Comparison of ENCODE assay signal across 8 cellular contexts in the genomic region with DNA sequence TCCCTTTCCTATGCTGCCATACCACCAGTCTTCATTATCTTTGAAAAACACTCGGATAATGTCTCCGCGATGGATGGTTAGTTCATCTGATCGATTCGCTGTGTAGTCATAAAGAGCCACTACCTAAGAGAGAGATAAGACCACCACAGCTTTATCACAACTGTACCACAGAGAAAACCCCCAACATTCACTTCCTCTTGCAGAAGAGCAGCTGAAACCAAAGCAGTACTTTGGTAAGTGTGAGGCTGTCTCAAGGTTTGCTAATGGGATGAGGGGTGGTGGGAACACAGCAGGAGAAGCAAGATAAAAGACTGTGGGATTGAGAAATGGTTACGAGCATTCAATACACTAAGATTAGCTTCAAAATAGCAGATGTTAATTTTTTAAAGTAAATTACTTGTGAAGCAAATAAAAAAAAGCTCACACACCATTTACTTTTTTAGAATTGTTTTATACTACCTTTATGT.
A peak's percentile ranks its signal among the peaks of the same experiment; 100 is the strongest.
DNase-seq lines count a peak whose midpoint lies in the region; ATAC-seq lines count a peak whose summit lies in the region.

No MANE protein-coding gene starts in this region.

- H3K27ac Mint-ChIP-seq in activated CD8-positive, alpha-beta memory T cell treated with anti-CD3 and anti-CD28 coated beads, Interleukin-2, amount 10 ng/mL, durations not matched to agents 7 days and 5 days: peak overlapping the region; percentile 66
- H3K27ac Mint-ChIP-seq in stimulated activated naive CD8-positive, alpha-beta T cell treated with anti-CD3 and anti-CD28 coated beads, Interleukin-15, amount 100 ng/mL, for 72 hours: no peak overlapping the region

- H3K36me3 Mint-ChIP-seq in activated CD8-positive, alpha-beta memory T cell treated with anti-CD3 and anti-CD28 coated beads, Interleukin-2, amount 10 ng/mL, durations not matched to agents 7 days and 5 days: peaks cover 22% of the 10 kb centered on the region

- ATAC-seq in activated CD8-positive, alpha-beta memory T cell treated with anti-CD3 and anti-CD28 coated beads, Interleukin-2, amount 10 ng/mL, durations not matched to agents 7 days and 5 days: peak; percentile 87
- peak; percentile 97 for ATAC-seq in HG03066 (IDR thresholded peaks at IDR 0.05; ENCODE audit: low read depth, unreplicated experiment)
- peak; percentile 98 for ATAC-seq in stimulated activated naive CD8-positive, alpha-beta T cell treated with anti-CD3 and anti-CD28 coated beads, Interleukin-15, amount 100 ng/mL, for 72 hours

- no peaks in the 10 kb centered on the region for H3K9me3 Mint-ChIP-seq in activated CD8-positive, alpha-beta memory T cell treated with anti-CD3 and anti-CD28 coated beads, Interleukin-2, amount 10 ng/mL, durations not matched to agents 7 days and 5 days (ENCODE audit: low read depth)
- H3K9me3 Mint-ChIP-seq in stimulated activated naive CD8-positive, alpha-beta T cell treated with anti-CD3 and anti-CD28 coated beads, Interleukin-15, amount 100 ng/mL, for 72 hours: no peaks in the 10 kb centered on the region

- H3K27me3 Mint-ChIP-seq in activated CD8-positive, alpha-beta memory T cell treated with anti-CD3 and anti-CD28 coated beads, Interleukin-2, amount 10 ng/mL, durations not matched to agents 7 days and 5 days: no peaks in the 10 kb centered on the region
- no peaks in the 10 kb centered on the region for H3K27me3 Mint-ChIP-seq in stimulated activated naive CD8-positive, alpha-beta T cell treated with anti-CD3 and anti-CD28 coated beads, Interleukin-15, amount 100 ng/mL, for 72 hours

- peak overlapping the region; percentile 27 for H3K4me3 Mint-ChIP-seq in activated CD8-positive, alpha-beta memory T cell treated with anti-CD3 and anti-CD28 coated beads, Interleukin-2, amount 10 ng/mL, durations not matched to agents 7 days and 5 days
- peak overlapping the region; percentile 35 to 58 for H3K4me3 Mint-ChIP-seq in stimulated activated naive CD8-positive, alpha-beta T cell treated with anti-CD3 and anti-CD28 coated beads, Interleukin-15, amount 100 ng/mL, for 72 hours

- CTCF ChIA-PET in activated CD8-positive, alpha-beta memory T cell treated with anti-CD3 and anti-CD28 coated beads, Interleukin-2, amount 10 ng/mL, durations not matched to agents 7 days and 5 days (lab: Charles Lee): interaction anchor here (0.6 kb wide), 1 partner anchor 12 kb away, joined by 3 read pairs; no protein-coding TSS in a partner anchor

- H3K4me1 Mint-ChIP-seq in activated CD8-positive, alpha-beta memory T cell treated with anti-CD3 and anti-CD28 coated beads, Interleukin-2, amount 10 ng/mL, durations not matched to agents 7 days and 5 days: peaks cover 27% of the 10 kb centered on the region
- peaks cover 33% of the 10 kb centered on the region for H3K4me1 Mint-ChIP-seq in stimulated activated naive CD8-positive, alpha-beta T cell treated with anti-CD3 and anti-CD28 coated beads, Interleukin-15, amount 100 ng/mL, for 72 hours

- peak; percentile 63 for DNase-seq in activated CD8-positive, alpha-beta memory T cell treated with anti-CD3 and anti-CD28 coated beads, Interleukin-2, amount 10 ng/mL, durations not matched to agents 7 days and 5 days
- no peak for DNase-seq in activated CD8-positive, alpha-beta memory T cell treated with anti-CD3 and anti-CD28 coated beads, Interleukin-2, amount 50 U/mL, for 4 hours
- peak; percentile 43 for DNase-seq in SKM-1 (lab: John Stamatoyannopoulos, UW; ENCODE audit: unreplicated experiment)
- DNase-seq in stimulated activated naive CD8-positive, alpha-beta T cell treated with anti-CD3 and anti-CD28 coated beads, Interleukin-15, amount 100 ng/mL, for 72 hours: peak; percentile 26 to 28
- no peak for DNase-seq in NCI-H1436 (lab: John Stamatoyannopoulos, UW)
- no peak for DNase-seq in SHP77 treated with DMSO at 0.1 percent for 48 hours (lab: John Stamatoyannopoulos, UW)
- DNase-seq in RKO (ENCODE audit: low spot score): no peak

Comparison
In these comparisons a context has a peak if more than half of its experiments do, and no peak if none do; other contexts are left out.
1. DNase-seq: peak in activated CD8-positive, alpha-beta memory T cell treated with anti-CD3 and anti-CD28 coated beads, Interleukin-2, amount 10 ng/mL, durations not matched to agents 7 days and 5 days (single experiment), SKM-1 (single experiment) and stimulated activated naive CD8-positive, alpha-beta T cell treated with anti-CD3 and anti-CD28 coated beads, Interleukin-15, amount 100 ng/mL, for 72 hours (2 of 2); none in activated CD8-positive, alpha-beta memory T cell treated with anti-CD3 and anti-CD28 coated beads, Interleukin-2, amount 50 U/mL, for 4 hours (single experiment), NCI-H1436 (single experiment), SHP77 treated with DMSO at 0.1 percent for 48 hours (single experiment) and RKO (single experiment).
2. Peak in every context shown above with its lines, with median percentiles within 50 percentile points of each other: ATAC-seq.